ENCODE assay signal across 2 cellular contexts in genomic region chr19:7447648-7448047, GRCh38.
TF ChIP-seq lines count a peak whose summit lies in the region.

No MANE protein-coding gene starts in this region.

TF ChIP-seq in HepG2, 621 proteins besides CTCF, POLR2A, EP300 and RAD21:
- TF ChIP-seq ZNF121 (CRISPR knock-in tag; IDR thresholded peaks at IDR 0.05): peak; percentile 47
- no peak for TF ChIP-seq TOPORS (CRISPR knock-in tag; IDR thresholded peaks at IDR 0.05)
- no peak for TF ChIP-seq DNMT3B (CRISPR knock-in tag; conservative IDR thresholded peaks at IDR 0.05)
- TF ChIP-seq, protein P1, sequence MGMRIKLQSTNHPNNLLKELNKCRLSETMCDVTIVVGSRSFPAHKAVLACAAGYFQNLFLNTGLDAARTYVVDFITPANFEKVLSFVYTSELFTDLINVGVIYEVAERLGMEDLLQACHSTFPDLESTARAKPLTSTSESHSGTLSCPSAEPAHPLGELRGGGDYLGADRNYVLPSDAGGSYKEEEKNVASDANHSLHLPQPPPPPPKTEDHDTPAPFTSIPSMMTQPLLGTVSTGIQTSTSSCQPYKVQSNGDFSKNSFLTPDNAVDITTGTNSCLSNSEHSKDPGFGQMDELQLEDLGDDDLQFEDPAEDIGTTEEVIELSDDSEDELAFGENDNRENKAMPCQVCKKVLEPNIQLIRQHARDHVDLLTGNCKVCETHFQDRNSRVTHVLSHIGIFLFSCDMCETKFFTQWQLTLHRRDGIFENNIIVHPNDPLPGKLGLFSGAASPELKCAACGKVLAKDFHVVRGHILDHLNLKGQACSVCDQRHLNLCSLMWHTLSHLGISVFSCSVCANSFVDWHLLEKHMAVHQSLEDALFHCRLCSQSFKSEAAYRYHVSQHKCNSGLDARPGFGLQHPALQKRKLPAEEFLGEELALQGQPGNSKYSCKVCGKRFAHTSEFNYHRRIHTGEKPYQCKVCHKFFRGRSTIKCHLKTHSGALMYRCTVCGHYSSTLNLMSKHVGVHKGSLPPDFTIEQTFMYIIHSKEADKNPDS (CRISPR knock-in tag; IDR thresholded peaks at IDR 0.05): no peak

TF ChIP-seq in K562, 482 proteins besides CTCF, POLR2A, EP300 and RAD21:
- TF ChIP-seq SP1 (CRISPR knock-in tag; IDR thresholded peaks at IDR 0.05) (no peak), ZNF121 (CRISPR knock-in tag; conservative IDR thresholded peaks at IDR 0.05) (peak; percentile 59)
